Comparison of ENCODE assay signal across 8 cellular contexts in genomic region chr4:75939890-75940691, GRCh38. TPM values are rescaled to one million over a fixed set of nuclear protein-coding genes. Genes with fewer than 3 reads are reported as not detected.
DNase-seq lines count a peak whose midpoint lies in the region; ATAC-seq, FAIRE-seq and TF ChIP-seq lines count a peak whose summit lies in the region.

No MANE protein-coding gene starts in this region.

- no peaks in the 10 kb centered on the region; a peak in 1 of 4 replicates for H3K4me1 ChIP-seq in SK-N-SH (ENCODE audit: control insufficient read depth in 1 of 2, insufficient read depth in 2 of 2, low read depth in 1 of 2, low read length in 1 of 2)
- no peaks in the 10 kb centered on the region for H3K4me1 ChIP-seq in pancreas
- H3K4me1 ChIP-seq in tibial artery: peaks cover 0 to 8% (median 4%) of the 10 kb centered on the region in 4 donors

- ATAC-seq in GM19324 (IDR thresholded peaks at IDR 0.05; ENCODE audit: low FRiP score, unreplicated experiment) (peak; percentile 59), HG03460 (IDR thresholded peaks at IDR 0.05; ENCODE audit: unreplicated experiment) (peak; percentile 59), Right ventricle myocardium inferior (peak; percentile 88), pancreas (peak; percentile 72 to 90 (median 82))
- ATAC-seq in activated naive CD4-positive, alpha-beta T cell treated with anti-CD3 and anti-CD28 coated beads, Interleukin-2, amount 50 U/mL, for 72 hours: peak; percentile 80 to 84

- no peak for FAIRE-seq in pancreas (lab: Jason Lieb, UNC)

- H3K27ac ChIP-seq in SK-N-SH (ENCODE audit: low read depth in 2 of 2, low read length in 1 of 2) (no peak overlapping the region), pancreas (peak overlapping the region; percentile 37 to 82 (median 66)), tibial artery (peak overlapping the region; percentile 77 to 82)

- H3K4me3 ChIP-seq in SK-N-SH (ENCODE audit: low read depth in 2 of 2, low read length in 1 of 2) (peak overlapping the region; percentile 45 to 57), pancreas (peak overlapping the region; percentile 55 to 96 (median 78)), tibial artery (peak overlapping the region; percentile 67 to 98)

- no peaks in the 10 kb centered on the region for H4K20me1 ChIP-seq in SK-N-SH (ENCODE audit: insufficient read depth)

- H3K36me3 Mint-ChIP-seq in activated naive CD4-positive, alpha-beta T cell treated with anti-CD3 and anti-CD28 coated beads, Interleukin-2, amount 50 U/mL, for 72 hours: peaks cover 10 to 14% of the 10 kb centered on the region in 2 donors

- intact Hi-C loops in Right ventricle myocardium inferior (cut with DNase I): no loop called here
- intact Hi-C loops in pancreas (cut with DNase I): no loop called here
- intact Hi-C loops in tibial artery (cut with DNase I; ENCODE audit: low total_unique reads): no loop called here

- H3K9me3 ChIP-seq in SK-N-SH (no peaks in the 10 kb centered on the region), pancreas (no peaks in the 10 kb centered on the region), tibial artery (no peaks in the 10 kb centered on the region)

- peaks cover 21 to 26% of the 10 kb centered on the region in 2 experiments for H3K36me3 ChIP-seq in SK-N-SH (replicated peaks in 1 of 2; ENCODE audit: control insufficient read depth in 1 of 2, insufficient read depth in 2 of 2, low read length in 1 of 2)
- no peaks in the 10 kb centered on the region for H3K36me3 ChIP-seq in pancreas
- H3K36me3 ChIP-seq in tibial artery: peaks cover 0 to 12% (median 6%) of the 10 kb centered on the region in 3 donors

- no peak overlapping the region; the same call in 1 of the 2 replicates for H3K9ac ChIP-seq in SK-N-SH

- H3K79me2 ChIP-seq in SK-N-SH (ENCODE audit: insufficient read depth): no peaks in the 10 kb centered on the region

- no peak for TF ChIP-seq RAD21 in SK-N-SH (IDR thresholded peaks at IDR 0.05; ENCODE audit: low read length)

- no peaks in the 10 kb centered on the region for H3K9me2 ChIP-seq in SK-N-SH

- 49% methylated on average over 39 of the region's 67 CpGs for WGBS in SK-N-SH (ENCODE audit: low lambda C conversion rate)
- WGBS in pancreas, 2 donors: 0% methylated on average over 58 to 67 of the region's 67 CpGs

- peak overlapping the region; percentile 91 to 95 for H3K27ac Mint-ChIP-seq in activated naive CD4-positive, alpha-beta T cell treated with anti-CD3 and anti-CD28 coated beads, Interleukin-2, amount 50 U/mL, for 72 hours

- 0 out of 2 replicates have a peak overlapping the region, but pooled peaks have one; percentile 29 for H2AFZ ChIP-seq in SK-N-SH (ENCODE audit: low read depth)

- H3K4me2 ChIP-seq in SK-N-SH: peak overlapping the region; percentile 79

- CTCF ChIA-PET in SK-N-SH (lab: Yijun Ruan, JAX): interaction anchor here (1.0 to 1.1 kb wide), 2 partner anchors 23 to 56 kb away, joined by 3 to 6 read pairs; no protein-coding TSS in a partner anchor

- DNase-seq in CMK (ENCODE audit: low read depth) (peak; percentile 20), SK-N-SH (peak; percentile 58), Right ventricle myocardium inferior (ENCODE audit: missing footprints) (peak; percentile 91), pancreas (peak; percentile 53 to 88 (median 70)), tibial artery (peak; percentile 76 to 86)
- DNase-seq in activated naive CD4-positive, alpha-beta T cell treated with anti-CD3 and anti-CD28 coated beads, Interleukin-2, amount 50 U/mL, for 72 hours (ENCODE audit: low spot score in 2 of 2): peak; percentile 66 to 69

- H3F3A ChIP-seq in SK-N-SH (replicated peaks; ENCODE audit: insufficient read depth): no peaks in the 10 kb centered on the region

- POLR2A ChIA-PET in SK-N-SH (lab: Yijun Ruan, JAX): interaction anchor here (0.9 kb wide), 1 partner anchor 215 kb away, joined by 3 read pairs; no protein-coding TSS in a partner anchor

- H3K27me3 ChIP-seq in SK-N-SH (ENCODE audit: insufficient read depth) (no peaks in the 10 kb centered on the region), pancreas (no peaks in the 10 kb centered on the region), tibial artery (no peaks in the 10 kb centered on the region)

- H3K9me3 Mint-ChIP-seq in activated naive CD4-positive, alpha-beta T cell treated with anti-CD3 and anti-CD28 coated beads, Interleukin-2, amount 50 U/mL, for 72 hours: no peaks in the 10 kb centered on the region

- no peak for TF ChIP-seq EP300 in SK-N-SH (IDR thresholded peaks at IDR 0.05; ENCODE audit: borderline replicate concordance in 1 of 2, low read depth in 1 of 2, low read length in 1 of 2)

- no peak for TF ChIP-seq CTCF in SK-N-SH (IDR thresholded peaks at IDR 0.05)
- TF ChIP-seq CTCF in pancreas (IDR thresholded peaks at IDR 0.05): no peak
- TF ChIP-seq CTCF in tibial artery (IDR thresholded peaks at IDR 0.05): no peak

TF ChIP-seq in SK-N-SH, 30 proteins besides CTCF, POLR2A, EP300 and RAD21 (continues in another document):
- TF ChIP-seq POLR2AphosphoS5 (IDR thresholded peaks at IDR 0.05; ENCODE audit: low read depth, low read length) (no peak), TCF12 (IDR thresholded peaks at IDR 0.05) (no peak), SMC3 (IDR thresholded peaks at IDR 0.05; ENCODE audit: low read depth, low read length) (no peak), RCOR1 (IDR thresholded peaks at IDR 0.05; ENCODE audit: low read length) (no peak), FOSL2 (IDR thresholded peaks at IDR 0.05; ENCODE audit: borderline replicate concordance, low read depth) (no peak), TAF1 (IDR thresholded peaks at IDR 0.05; ENCODE audit: borderline replicate concordance, low read depth, low read length) (no peak), JUND (IDR thresholded peaks at IDR 0.05) (no peak), ZBTB33 (IDR thresholded peaks at IDR 0.05; ENCODE audit: borderline replicate concordance, low read depth) (no peak), CHD2 (IDR thresholded peaks at IDR 0.05; ENCODE audit: low read length, partially characterized antibody) (no peak), RXRA (IDR thresholded peaks at IDR 0.05; ENCODE audit: borderline replicate concordance, low read depth) (no peak), MAX (IDR thresholded peaks at IDR 0.05; ENCODE audit: low read depth) (no peak)
- TF ChIP-seq, protein P1, sequence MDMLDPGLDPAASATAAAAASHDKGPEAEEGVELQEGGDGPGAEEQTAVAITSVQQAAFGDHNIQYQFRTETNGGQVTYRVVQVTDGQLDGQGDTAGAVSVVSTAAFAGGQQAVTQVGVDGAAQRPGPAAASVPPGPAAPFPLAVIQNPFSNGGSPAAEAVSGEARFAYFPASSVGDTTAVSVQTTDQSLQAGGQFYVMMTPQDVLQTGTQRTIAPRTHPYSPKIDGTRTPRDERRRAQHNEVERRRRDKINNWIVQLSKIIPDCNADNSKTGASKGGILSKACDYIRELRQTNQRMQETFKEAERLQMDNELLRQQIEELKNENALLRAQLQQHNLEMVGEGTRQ (IDR thresholded peaks at IDR 0.05; ENCODE audit: borderline replicate concordance, low read depth, low read length): no peak

RNA-seq across cellular contexts. Expression of gene NAAA, which starts 0.7 kb away (rescaled TPM):
- 3.4 and 3.5 TPM in 2 replicates for polyA plus RNA-seq in SK-N-SH (2012; rRNA removed)
- polyA plus RNA-seq in SK-N-SH (2012; cell fraction: cytosol; rRNA removed): 2.2 and 2.6 TPM in 2 replicates
- 2.8 and 5.0 TPM in 2 replicates for polyA plus RNA-seq in SK-N-SH (2012; cell fraction: nucleus; rRNA removed)
- 10 to 100 TPM; 17.4 to 22.8 TPM for total RNA-seq in activated naive CD4-positive, alpha-beta T cell treated with anti-CD3 and anti-CD28 coated beads, Interleukin-2, amount 50 U/mL, for 72 hours
- total RNA-seq in Right ventricle myocardium inferior: 9.1 TPM
- total RNA-seq in pancreas: 10 to 100 TPM in 1 of 6 donors, 1 to 10 TPM in 5; 4.5 to 13.7 (median 9.0) TPM
- 1 to 10 TPM; 3.5 to 9.7 TPM for polyA plus RNA-seq in pancreas

RNA-seq across cellular contexts. Expression of gene PPEF2, which starts 37.8 kb away (rescaled TPM):
- polyA plus RNA-seq in SK-N-SH (2012; rRNA removed) (not detected in 2 replicates), pancreas (not detected)
- polyA plus RNA-seq in SK-N-SH (2012; cell fraction: cytosol; rRNA removed): not detected in 2 replicates
- 0.02 TPM in 1 of 2 replicates, not detected in the other for polyA plus RNA-seq in SK-N-SH (2012; cell fraction: nucleus; rRNA removed)
- under 1 TPM in 1 of 2 donors, not detected in 1; 0.54 TPM for total RNA-seq in activated naive CD4-positive, alpha-beta T cell treated with anti-CD3 and anti-CD28 coated beads, Interleukin-2, amount 50 U/mL, for 72 hours
- total RNA-seq in Right ventricle myocardium inferior (not detected), pancreas (not detected)

RNA-seq across cellular contexts. Expression of gene SDAD1, which starts 50.7 kb away (rescaled TPM):
- polyA plus RNA-seq in SK-N-SH (2012; rRNA removed): 12.6 and 16.3 TPM in 2 replicates
- polyA plus RNA-seq in SK-N-SH (2012; cell fraction: cytosol; rRNA removed): 18.9 and 24.4 TPM in 2 replicates
- polyA plus RNA-seq in SK-N-SH (2012; cell fraction: nucleus; rRNA removed): 8.3 and 15.0 TPM in 2 replicates
- 10 to 100 TPM; 21.4 to 43.3 TPM for total RNA-seq in activated naive CD4-positive, alpha-beta T cell treated with anti-CD3 and anti-CD28 coated beads, Interleukin-2, amount 50 U/mL, for 72 hours
- total RNA-seq in Right ventricle myocardium inferior: 20.3 TPM
- 10 to 100 TPM; 14.5 to 26.1 (median 22.3) TPM for total RNA-seq in pancreas
- polyA plus RNA-seq in pancreas: 10 to 100 TPM in 1 of 2 donors, 1 to 10 TPM in 1; 7.6 to 17.6 TPM

Comparison
In these comparisons a context has a peak if more than half of its experiments do, and no peak if none do; other contexts are left out.
1. DNase-seq: peak in every context shown above with its lines; median percentile 91 in Right ventricle myocardium inferior; 81 in tibial artery; 70 in pancreas; 68 in activated naive CD4-positive, alpha-beta T cell treated with anti-CD3 and anti-CD28 coated beads, Interleukin-2, amount 50 U/mL, for 72 hours; 58 in SK-N-SH; 20 in CMK.
2. H3K27ac ChIP-seq: peak in pancreas (4 of 4) and tibial artery (2 of 2); none in SK-N-SH (0 of 2).
3. Peak in every context shown above with its lines, with median percentiles within 50 percentile points of each other: ATAC-seq and H3K4me3 ChIP-seq.